ENCODE assay signal across 8 cellular contexts in genomic region chr21:21003701-21004100, GRCh38. TPM values are rescaled to one million over a fixed set of nuclear protein-coding genes. Genes with fewer than 3 reads are reported as not detected.
DNase-seq lines count a peak whose midpoint lies in the region; ATAC-seq and TF ChIP-seq lines count a peak whose summit lies in the region.

No MANE protein-coding gene starts in this region.

- DNase-seq in AG09309 (ENCODE audit: low read depth) (no peak), HAP-1 (ENCODE audit: low spot score in 2 of 2) (peak; percentile 35 to 36), NOMO-1 treated with dmso at 0.1 percent for 144 hours (lab: John Stamatoyannopoulos, UW; ENCODE audit: unreplicated experiment) (peak; percentile 36), fibroblast of gingiva (ENCODE audit: low read depth) (peak; percentile 40), DMS114 treated with DMSO at 0.1 percent for 48 hours (lab: John Stamatoyannopoulos, UW; ENCODE audit: unreplicated experiment) (no peak), cerebellum (ENCODE audit: low spot score) (no peak)
- DNase-seq in stimulated activated CD8-positive, alpha-beta memory T cell treated with anti-CD3 and anti-CD28 coated beads, Interleukin-4, amount 100 ng/mL, for 48 hours = no peak

- TF ChIP-seq CTCF in AG09309 (IDR thresholded peaks at IDR 0.05; ENCODE audit: control insufficient read depth, insufficient read depth, low read depth, low read length, missing control alignments) = peak; percentile 3

- H3K9me3 ChIP-seq in HAP-1 = no peaks in the 10 kb centered on the region

- no peaks in the 10 kb centered on the region for H3K27me3 ChIP-seq in HAP-1 (ENCODE audit: low read depth)

- in situ Hi-C loops in HAP-1 (cut with MboI; ENCODE audit: low sequenced_read_pairs) = no loop called here

- ATAC-seq in GM21367 (IDR thresholded peaks at IDR 0.05; ENCODE audit: unreplicated experiment) = no peak

- no peaks in the 10 kb centered on the region; the same call in 1 of the 2 replicates for H3K4me1 ChIP-seq in HAP-1

- H3K36me3 ChIP-seq in HAP-1 (replicated peaks) = no peaks in the 10 kb centered on the region

- H3K4me3 ChIP-seq in AG09309 (ENCODE audit: control insufficient read depth, low read depth, low read length) = no peak overlapping the region
- no peak overlapping the region for H3K4me3 ChIP-seq in HAP-1

RNA-seq across cellular contexts. Expression of gene NCAM2, which starts 5.5 kb away (rescaled TPM):
- total RNA-seq in cerebellum = 62.0 TPM

Comparison
In these comparisons a context has a peak if more than half of its experiments do, and no peak if none do; other contexts are left out.
1. DNase-seq: peak in HAP-1 (2 of 2), NOMO-1 treated with dmso at 0.1 percent for 144 hours (single experiment) and fibroblast of gingiva (single experiment); none in AG09309 (single experiment), DMS114 treated with DMSO at 0.1 percent for 48 hours (single experiment), stimulated activated CD8-positive, alpha-beta memory T cell treated with anti-CD3 and anti-CD28 coated beads, Interleukin-4, amount 100 ng/mL, for 48 hours (single experiment) and cerebellum (single experiment).